Comparison of ENCODE assay signal across 12 cellular contexts in genomic region chr11:117201516-117201866, GRCh38. TPM values are rescaled to one million over a fixed set of nuclear protein-coding genes. Genes with fewer than 3 reads are reported as not detected.
A peak's percentile ranks its signal among the peaks of the same experiment; 100 is the strongest.
DNase-seq lines count a peak whose midpoint lies in the region; ATAC-seq, FAIRE-seq and TF ChIP-seq lines count a peak whose summit lies in the region.
"Had no signal": no experiment of that assay in that cellular context is flagged by ENCODE, and none has a peak within 500 bp of the region (broad histone marks: within the 10 kb centered on the region; RNA-seq: fewer than 3 reads in every experiment).

No MANE protein-coding gene starts in this region.

- ATAC-seq in body of pancreas (no peak), GM21723 (IDR thresholded peaks at IDR 0.05; ENCODE audit: unreplicated experiment) (no peak), GM18505 (IDR thresholded peaks at IDR 0.05; ENCODE audit: unreplicated experiment) (no peak)

- intact Hi-C loops in body of pancreas (cut with DNase I) = no loop called here
- intact Hi-C loops in kidney (cut with DNase I) = no loop called here

- no peak overlapping the region for H3K4me3 ChIP-seq in body of pancreas
- peak overlapping the region; percentile 59 to 63 for H3K4me3 ChIP-seq in kidney (ENCODE audit: low read length in 2 of 2)
- H3K4me3 ChIP-seq in skin epidermis = peak overlapping the region in 4 of 7 experiments; percentile 9 to 31 (median 22)

- 69 to 77% methylated on average over 6 to 9 of the region's 9 CpGs for WGBS in body of pancreas, 2 donors

- peak overlapping the region; percentile 58 to 88 for H3K9ac ChIP-seq in kidney (ENCODE audit: low read length in 2 of 2)

- FAIRE-seq in kidney (lab: Jason Lieb, UNC) = no peak

- TF ChIP-seq CTCF in body of pancreas (IDR thresholded peaks at IDR 0.05) (no peak), kidney (IDR thresholded peaks at IDR 0.05; ENCODE audit: borderline replicate concordance, extremely low read depth, insufficient read depth) (no peak)

- TF ChIP-seq POLR2A in body of pancreas (IDR thresholded peaks at IDR 0.05) (no peak), GM18505 (IDR thresholded peaks at IDR 0.05; ENCODE audit: borderline replicate concordance, extremely low read depth, insufficient read depth, insufficient read length) (no peak)

- no peaks in the 10 kb centered on the region for H3K27me3 ChIP-seq in body of pancreas

- no peaks in the 10 kb centered on the region for H3K9me3 ChIP-seq in body of pancreas
- H3K9me3 ChIP-seq in kidney (ENCODE audit: control insufficient read depth in 1 of 2, low read length in 2 of 2) = no peaks in the 10 kb centered on the region

- peak; percentile 21 for DNase-seq in EH (ENCODE audit: low read depth)
- no peak for DNase-seq in body of pancreas
- no peak for DNase-seq in kidney
- no peak for DNase-seq in NCI-H2171 treated with DMSO at 0.1 percent for 48 hours (lab: John Stamatoyannopoulos, UW)
- DNase-seq in NCI-H1105 (lab: John Stamatoyannopoulos, UW) = no peak
- DNase-seq: activated CD4-positive, alpha-beta T cell treated with anti-CD3 and anti-CD28 coated beads for 4 hours; activated gamma-delta T cell treated with Interleukin-2 at 50 U/mL for 16 hours; NCI-H1105 treated with DMSO at 0.1 percent for 48 hours; NCI-H774 had no signal

- H3K4me1 ChIP-seq in body of pancreas (peaks cover 12% of the 10 kb centered on the region), kidney (ENCODE audit: control insufficient read depth in 1 of 2, insufficient read depth in 1 of 2, low read depth in 1 of 2, low read length in 2 of 2) (no peaks in the 10 kb centered on the region)

- H3K27ac ChIP-seq in body of pancreas (peak overlapping the region in 3 of 4 donors; percentile 10 to 48 (median 25)), kidney (ENCODE audit: low read depth in 2 of 2, low read length in 2 of 2) (peak overlapping the region; percentile 80 to 94), skin epidermis (peak overlapping the region in 8 of 21 experiments; percentile 0 to 81 (median 65))

- peaks cover 0 to 3% of the 10 kb centered on the region in 2 donors for H3K36me3 ChIP-seq in body of pancreas (replicated peaks in 1 of 2; ENCODE audit: insufficient read depth in 1 of 2, low read depth in 2 of 2)
- peaks cover 4 to 11% of the 10 kb centered on the region in 2 donors for H3K36me3 ChIP-seq in kidney (ENCODE audit: control insufficient read depth in 1 of 2, insufficient read depth in 2 of 2, low read length in 2 of 2)

RNA-seq across cellular contexts. Expression of gene TAGLN, which starts 2.3 kb away (rescaled TPM):
- total RNA-seq in body of pancreas (100 to 1,000 TPM; 124 to 372 TPM), kidney (846 TPM)
- 776 TPM for polyA plus RNA-seq in kidney (ENCODE audit: insufficient read depth, low read depth, low replicate concordance)

RNA-seq across cellular contexts. Expression of gene SIDT2, which starts 22.9 kb away (rescaled TPM):
- 10 to 100 TPM; 42.0 to 88.7 TPM for total RNA-seq in body of pancreas
- 37.4 TPM for total RNA-seq in kidney
- 16.4 TPM for polyA plus RNA-seq in kidney (ENCODE audit: insufficient read depth, low read depth, low replicate concordance)

RNA-seq across cellular contexts. Expression of gene PCSK7, which starts 30.4 kb away (rescaled TPM):
- total RNA-seq in body of pancreas (10 to 100 TPM; 25.9 to 86.0 TPM), kidney (70.2 TPM)
- polyA plus RNA-seq in kidney (ENCODE audit: insufficient read depth, low read depth, low replicate concordance) = 14.5 TPM

RNA-seq across cellular contexts. Expression of gene RNF214, which starts 31.0 kb away (rescaled TPM):
- 10 to 100 TPM; 10.2 to 12.5 TPM for total RNA-seq in body of pancreas
- total RNA-seq in kidney = 24.7 TPM
- 8.5 TPM for polyA plus RNA-seq in kidney (ENCODE audit: insufficient read depth, low read depth, low replicate concordance)

RNA-seq across cellular contexts. Expression of gene PAFAH1B2, which starts 57.4 kb away (rescaled TPM):
- total RNA-seq in body of pancreas = 10 to 100 TPM; 30.0 to 44.9 TPM
- 90.2 TPM for total RNA-seq in kidney
- polyA plus RNA-seq in kidney (ENCODE audit: insufficient read depth, low read depth, low replicate concordance) = 29.4 TPM

Comparison
In these comparisons a context has a peak if more than half of its experiments do, and no peak if none do; other contexts are left out.
1. H3K4me3 ChIP-seq: peak in kidney (2 of 2) and skin epidermis (4 of 7); none in body of pancreas (0 of 2).